Comparison of ENCODE assay signal across 37 cellular contexts in genomic region chrX:64218023-64218422, GRCh38. TPM values are rescaled to one million over a fixed set of nuclear protein-coding genes. Genes with fewer than 3 reads are reported as not detected.
"Had no signal": no experiment of that assay in that cellular context is flagged by ENCODE, and none has a peak within 500 bp of the region (broad histone marks: within the 10 kb centered on the region; RNA-seq: fewer than 3 reads in every experiment).

No MANE protein-coding gene starts in this region.

- H3K36me3 Mint-ChIP-seq: activated CD4-positive, alpha-beta memory T cell treated with anti-CD3 and anti-CD28 coated beads for 36 hours; activated naive CD4-positive, alpha-beta T cell treated with anti-CD3 and anti-CD28 coated beads, Interleukin-2, amount 50 U/mL, for 72 hours; activated naive CD8-positive, alpha-beta T cell treated with anti-CD3 and anti-CD28 coated beads for 36 hours; brain had no signal

- H3K4me1 ChIP-seq: adrenal gland had no signal

- H3K27me3 Mint-ChIP-seq: activated B cell treated with CpG ODN at 0.5 μM for 24 hours; activated CD4-positive, alpha-beta memory T cell treated with anti-CD3 and anti-CD28 coated beads for 36 hours; activated CD4-positive, alpha-beta T cell treated with anti-CD3 and anti-CD28 coated beads, Interleukin-2, amount 10 ng/mL, durations not matched to agents 24 days and 14 days; activated CD8-positive, alpha-beta T cell treated with anti-CD3 and anti-CD28 coated beads for 36 hours; activated naive CD8-positive, alpha-beta T cell treated with anti-CD3 and anti-CD28 coated beads for 36 hours; activated T-helper 17 cell treated with anti-CD3 and anti-CD28 coated beads, Interleukin-2, amount 50 U/mL, for 72 hours; central memory CD8-positive, alpha-beta T cell had no signal

- H3K36me3 ChIP-seq: adrenal gland, cardiac muscle cell had no signal

- H3K27me3 ChIP-seq: adrenal gland, cardiac muscle cell had no signal

- H3K27ac Mint-ChIP-seq: activated B cell treated with CpG ODN at 0.5 μM for 24 hours; activated CD4-positive, alpha-beta memory T cell treated with anti-CD3 and anti-CD28 coated beads for 36 hours; activated CD4-positive, alpha-beta T cell treated with anti-CD3 and anti-CD28 coated beads, Interleukin-2, amount 10 ng/mL, durations not matched to agents 24 days and 14 days; activated CD8-positive, alpha-beta T cell treated with anti-CD3 and anti-CD28 coated beads for 36 hours; activated naive CD4-positive, alpha-beta T cell treated with anti-CD3 and anti-CD28 coated beads for 36 hours; activated naive CD8-positive, alpha-beta T cell treated with anti-CD3 and anti-CD28 coated beads for 36 hours; activated T-cell treated with anti-CD3 and anti-CD28 coated beads, Interleukin-2, amount 50 U/mL, for 72 hours; activated T-helper 1 cell treated with anti-CD3 and anti-CD28 coated beads, Interleukin-12 subunit alpha, Interleukin-12 subunit beta, Interleukin-2, Interleukin-4 antibody, amounts not matched to agents 30 ng/mL and 10 ng/mL and 1 ng/mL, durations not matched to agents 14 hours and 24 hours and 36 hours; activated T-helper 17 cell treated with anti-CD3 and anti-CD28 coated beads, Interleukin-2, amount 50 U/mL, for 72 hours; brain; T-helper 1 cell treated with Interleukin-12 subunit alpha and Interleukin-12 subunit beta and Interleukin-4 antibody, amounts not matched to agents 30 μg/mL and 1 μg/mL, for 36 hours; T-helper 2 cell treated with Interferon-gamma antibody and Interleukin-4, amounts not matched to agents 5 μg/mL and 100 μg/mL, for 36 hours had no signal

- H3K4me3 Mint-ChIP-seq: activated B cell treated with CpG ODN at 0.5 μM for 24 hours; activated CD4-positive, alpha-beta memory T cell treated with anti-CD3 and anti-CD28 coated beads for 36 hours; activated CD4-positive, alpha-beta T cell treated with anti-CD3 and anti-CD28 coated beads, Interleukin-2, amount 10 ng/mL, durations not matched to agents 24 days and 14 days; activated CD8-positive, alpha-beta T cell treated with anti-CD3 and anti-CD28 coated beads for 36 hours; activated naive CD4-positive, alpha-beta T cell treated with anti-CD3 and anti-CD28 coated beads for 36 hours; activated naive CD8-positive, alpha-beta T cell treated with anti-CD3 and anti-CD28 coated beads for 36 hours; activated T-cell treated with anti-CD3 and anti-CD28 coated beads, Interleukin-2, amount 50 U/mL, for 4 hours; activated T-cell treated with anti-CD3 and anti-CD28 coated beads, Interleukin-2, amount 50 U/mL, for 72 hours; activated T-helper 1 cell treated with anti-CD3 and anti-CD28 coated beads, Interleukin-12 subunit alpha, Interleukin-12 subunit beta, Interleukin-2, Interleukin-4 antibody, amounts not matched to agents 30 ng/mL and 10 ng/mL and 1 ng/mL, durations not matched to agents 14 hours and 24 hours and 36 hours; activated T-helper 17 cell treated with anti-CD3 and anti-CD28 coated beads, Interleukin-2, amount 50 U/mL, for 72 hours; brain; central memory CD8-positive, alpha-beta T cell; T-helper 1 cell treated with Interleukin-12 subunit alpha and Interleukin-12 subunit beta and Interleukin-4 antibody, amounts not matched to agents 30 μg/mL and 1 μg/mL, for 36 hours; T-helper 2 cell treated with Interferon-gamma antibody and Interleukin-4, amounts not matched to agents 5 μg/mL and 100 μg/mL, for 36 hours had no signal

- DNase-seq: activated B cell treated with CpG ODN at 0.5 μM for 24 hours; activated CD4-positive, alpha-beta memory T cell treated with anti-CD3 and anti-CD28 coated beads for 36 hours; activated CD4-positive, alpha-beta T cell treated with anti-CD3 and anti-CD28 coated beads for 4 hours; activated CD4-positive, alpha-beta T cell treated with anti-CD3 and anti-CD28 coated beads, Interleukin-2, amount 10 ng/mL, durations not matched to agents 24 days and 14 days; activated CD4-positive, alpha-beta T cell treated with anti-CD3 and anti-CD28 coated beads, Interleukin-2, amount 50 U/mL, for 1 hour; activated CD4-positive, alpha-beta T cell treated with anti-CD3 and anti-CD28 coated beads, Interleukin-2, amount 50 U/mL, for 4 hours; activated CD4-positive, CD25-positive, alpha-beta regulatory T cell treated with anti-CD3 and anti-CD28 coated beads, Interleukin-2, amount 50 U/mL, for 72 hours; activated CD8-positive, alpha-beta memory T cell treated with anti-CD3 and anti-CD28 coated beads, Interleukin-2, amount 50 U/mL, for 4 hours; activated CD8-positive, alpha-beta T cell treated with anti-CD3 and anti-CD28 coated beads for 36 hours; activated effector memory CD4-positive, alpha-beta T cell treated with anti-CD3 and anti-CD28 coated beads, Interleukin-2, amount 50 U/mL, for 16 hours; activated gamma-delta T cell treated with Interleukin-2 at 50 U/mL for 16 hours; activated naive CD4-positive, alpha-beta T cell; activated naive CD4-positive, alpha-beta T cell treated with anti-CD3 and anti-CD28 coated beads for 36 hours; activated naive CD4-positive, alpha-beta T cell treated with anti-CD3 and anti-CD28 coated beads, Interleukin-2, amount 50 U/mL, for 16 hours; activated naive CD8-positive, alpha-beta T cell treated with anti-CD3 and anti-CD28 coated beads for 36 hours; activated T-cell treated with anti-CD3 and anti-CD28 coated beads for 4 hours; activated T-cell treated with anti-CD3 and anti-CD28 coated beads, Interleukin-2, amount 50 U/mL, for 1 hour; activated T-cell treated with anti-CD3 and anti-CD28 coated beads, Interleukin-2, amount 50 U/mL, for 4 hours; activated T-cell treated with anti-CD3 and anti-CD28 coated beads, Interleukin-2, amount 50 U/mL, for 72 hours; adrenal gland; amniotic stem cell; aorta; caudate nucleus; SW 1271; T-helper 1 cell; T-helper 2 cell; T-helper 9 cell had no signal

- H3K4me3 ChIP-seq: adrenal gland, cardiac muscle cell had no signal

- ATAC-seq: activated CD8-positive, alpha-beta T cell treated with anti-CD3 and anti-CD28 coated beads for 36 hours; activated naive CD4-positive, alpha-beta T cell treated with anti-CD3 and anti-CD28 coated beads, Interleukin-2, amount 50 U/mL, for 72 hours; activated T-cell treated with anti-CD3 and anti-CD28 coated beads, Interleukin-2, amount 50 U/mL, for 4 hours; activated T-cell treated with anti-CD3 and anti-CD28 coated beads, Interleukin-2, amount 50 U/mL, for 72 hours; activated T-helper 17 cell treated with anti-CD3 and anti-CD28 coated beads, Interleukin-2, amount 50 U/mL, for 72 hours had no signal

- H3K9me3 ChIP-seq: adrenal gland had no signal

- H3K4me1 Mint-ChIP-seq: activated CD4-positive, alpha-beta T cell treated with anti-CD3 and anti-CD28 coated beads, Interleukin-2, amount 10 ng/mL, durations not matched to agents 24 days and 14 days; activated naive CD8-positive, alpha-beta T cell treated with anti-CD3 and anti-CD28 coated beads for 36 hours; activated T-helper 17 cell treated with anti-CD3 and anti-CD28 coated beads, Interleukin-2, amount 50 U/mL, for 72 hours; brain; central memory CD8-positive, alpha-beta T cell had no signal

- H3K27ac ChIP-seq: adrenal gland, cardiac muscle cell, VCaP had no signal

- H3K9me3 Mint-ChIP-seq: activated B cell treated with CpG ODN at 0.5 μM for 24 hours; activated CD4-positive, alpha-beta memory T cell treated with anti-CD3 and anti-CD28 coated beads for 36 hours; activated CD8-positive, alpha-beta T cell treated with anti-CD3 and anti-CD28 coated beads for 36 hours; activated naive CD4-positive, alpha-beta T cell treated with anti-CD3 and anti-CD28 coated beads for 36 hours; activated naive CD4-positive, alpha-beta T cell treated with anti-CD3 and anti-CD28 coated beads, Interleukin-2, amount 50 U/mL, for 72 hours; activated naive CD8-positive, alpha-beta T cell treated with anti-CD3 and anti-CD28 coated beads for 36 hours; activated T-cell treated with anti-CD3 and anti-CD28 coated beads, Interleukin-2, amount 50 U/mL, for 4 hours; activated T-cell treated with anti-CD3 and anti-CD28 coated beads, Interleukin-2, amount 50 U/mL, for 72 hours; activated T-helper 1 cell treated with anti-CD3 and anti-CD28 coated beads, Interleukin-12 subunit alpha, Interleukin-12 subunit beta, Interleukin-2, Interleukin-4 antibody, amounts not matched to agents 30 ng/mL and 10 ng/mL and 1 ng/mL, durations not matched to agents 14 hours and 24 hours and 36 hours; activated T-helper 17 cell treated with anti-CD3 and anti-CD28 coated beads, Interleukin-2, amount 50 U/mL, for 72 hours; central memory CD8-positive, alpha-beta T cell; T-helper 1 cell treated with Interleukin-12 subunit alpha and Interleukin-12 subunit beta and Interleukin-4 antibody, amounts not matched to agents 30 μg/mL and 1 μg/mL, for 36 hours; T-helper 2 cell treated with Interferon-gamma antibody and Interleukin-4, amounts not matched to agents 5 μg/mL and 100 μg/mL, for 36 hours had no signal

RNA-seq across cellular contexts. Expression of gene ASB12, which starts 12.4 kb away (rescaled TPM):
- total RNA-seq: activated CD4-positive, alpha-beta memory T cell treated with anti-CD3 and anti-CD28 coated beads for 36 hours; activated CD4-positive, alpha-beta T cell treated with anti-CD3 and anti-CD28 coated beads, Interleukin-2, amount 10 ng/mL, durations not matched to agents 24 days and 14 days; activated naive CD4-positive, alpha-beta T cell treated with anti-CD3 and anti-CD28 coated beads, Interleukin-2, amount 50 U/mL, for 72 hours; activated T-helper 1 cell treated with anti-CD3 and anti-CD28 coated beads, Interleukin-12 subunit alpha, Interleukin-12 subunit beta, Interleukin-2, Interleukin-4 antibody, amounts not matched to agents 30 ng/mL and 10 ng/mL and 1 ng/mL, durations not matched to agents 14 hours and 24 hours and 36 hours; activated T-helper 17 cell treated with anti-CD3 and anti-CD28 coated beads, Interleukin-2, amount 50 U/mL, for 72 hours; bronchial epithelial cell had no signal
